In the genomic region with DNA sequence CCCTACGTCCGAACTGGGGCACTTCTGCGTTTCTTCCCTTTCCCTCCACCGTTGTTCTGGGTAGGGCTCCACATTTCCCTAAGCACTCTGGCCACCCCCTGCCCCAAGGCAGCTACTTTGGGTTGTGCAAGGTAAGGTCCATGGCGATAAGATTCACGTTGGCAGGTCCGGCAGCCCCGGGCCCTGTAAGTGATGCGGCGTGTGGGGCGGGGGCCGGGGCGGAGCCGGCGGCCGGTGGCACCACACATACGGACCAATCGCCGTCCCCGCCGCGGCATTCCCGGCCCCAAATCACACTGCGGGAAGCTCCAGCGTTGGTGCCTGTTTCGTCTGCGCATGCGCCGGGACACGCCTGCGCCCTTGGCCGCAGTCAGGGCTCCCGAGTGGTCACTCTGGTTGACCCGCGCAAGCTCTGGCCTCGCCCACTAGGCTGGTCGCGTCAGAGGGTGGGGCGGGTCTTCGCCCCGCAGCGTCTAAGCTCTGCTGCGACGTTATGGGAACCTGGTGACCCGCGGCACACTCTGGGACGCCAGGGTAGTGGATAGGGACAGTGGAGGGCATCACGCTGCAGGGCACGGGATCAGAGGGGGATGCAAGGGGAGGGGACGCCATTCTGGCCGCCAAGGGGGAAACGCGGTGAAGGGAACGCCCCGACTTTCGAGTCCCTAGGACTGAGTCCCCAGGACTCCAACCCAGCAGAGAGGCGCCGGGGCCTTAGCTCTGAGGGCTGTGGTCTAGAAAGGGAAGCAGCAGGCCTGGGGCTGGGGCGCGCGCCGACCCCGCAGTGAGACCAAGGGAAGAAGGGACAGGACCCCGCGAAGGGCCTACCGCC, we compare ENCODE assay signal across 1 cellular context.
TF ChIP-seq lines count a peak whose summit lies in the region.

No MANE protein-coding gene starts in this region.

TF ChIP-seq in WTC11, 78 proteins besides CTCF, POLR2A, EP300 and RAD21 (continued from another document and continues in another):
- TF ChIP-seq TP53 (CRISPR knock-in tag; IDR thresholded peaks at IDR 0.05) (0 out of 2 replicates have a peak, but pooled peaks have one; percentile 60), ERG (CRISPR knock-in tag; IDR thresholded peaks at IDR 0.05) (no peak), ZNF138 (CRISPR knock-in tag; conservative IDR thresholded peaks at IDR 0.05) (no peak), FOXP1 (CRISPR knock-in tag; IDR thresholded peaks at IDR 0.05; ENCODE audit: borderline replicate concordance) (peak; percentile 68; the same call in 1 of the 2 replicates), FOXP4 (CRISPR knock-in tag; IDR thresholded peaks at IDR 0.05) (peak; percentile 81; the same call in 1 of the 2 replicates), ZNF317 (CRISPR knock-in tag; IDR thresholded peaks at IDR 0.05; ENCODE audit: borderline replicate concordance, low read depth) (0 out of 2 replicates have a peak, but pooled peaks have one; percentile 7), GABPB1 (CRISPR knock-in tag; IDR thresholded peaks at IDR 0.05) (peak; percentile 22; the same call in 1 of the 2 replicates), MAX (CRISPR knock-in tag; IDR thresholded peaks at IDR 0.05) (peak; percentile 78), CREM (CRISPR knock-in tag; IDR thresholded peaks at IDR 0.05) (peak; percentile 70; the same call in 1 of the 2 replicates), KAT7 (CRISPR knock-in tag; IDR thresholded peaks at IDR 0.05; ENCODE audit: borderline replicate concordance) (peak; percentile 68; the same call in 1 of the 2 replicates), ZBTB21 (CRISPR knock-in tag; IDR thresholded peaks at IDR 0.05; ENCODE audit: borderline replicate concordance) (peak; percentile 71; the same call in 1 of the 2 replicates), ZBTB43 (CRISPR knock-in tag; IDR thresholded peaks at IDR 0.05) (peak; percentile 21; the same call in 1 of the 2 replicates), JUN (CRISPR knock-in tag; IDR thresholded peaks at IDR 0.05) (0 out of 2 replicates have a peak, but pooled peaks have one; percentile 36), NFYB (CRISPR knock-in tag; conservative IDR thresholded peaks at IDR 0.05; ENCODE audit: low read depth) (peak; percentile 31; the same call in 1 of the 2 replicates), IRF1 (CRISPR knock-in tag; IDR thresholded peaks at IDR 0.05) (peak; percentile 80), E2F1 (CRISPR knock-in tag; IDR thresholded peaks at IDR 0.05) (no peak), RELA (CRISPR knock-in tag; IDR thresholded peaks at IDR 0.05; ENCODE audit: borderline replicate concordance) (0 out of 2 replicates have a peak, but pooled peaks have one; percentile 42), TEAD1 (CRISPR knock-in tag; IDR thresholded peaks at IDR 0.05) (peak; percentile 67; the same call in 1 of the 2 replicates), ARID4B (CRISPR knock-in tag; IDR thresholded peaks at IDR 0.05; ENCODE audit: borderline replicate concordance) (0 out of 2 replicates have a peak, but pooled peaks have one; percentile 50), ETV6 (CRISPR knock-in tag; IDR thresholded peaks at IDR 0.05) (peak; percentile 86), JAZF1 (CRISPR knock-in tag; IDR thresholded peaks at IDR 0.05) (no peak), HMGXB4 (CRISPR knock-in tag; IDR thresholded peaks at IDR 0.05) (0 out of 2 replicates have a peak, but pooled peaks have one; percentile 52), ZNF263 (CRISPR knock-in tag; IDR thresholded peaks at IDR 0.05; ENCODE audit: low read depth) (no peak), E2F5 (CRISPR knock-in tag; IDR thresholded peaks at IDR 0.05) (peak; percentile 86; the same call in 1 of the 2 replicates), MYBL2 (CRISPR knock-in tag; IDR thresholded peaks at IDR 0.05) (peak; percentile 79; the same call in 1 of the 2 replicates)
- TF ChIP-seq, protein P1, sequence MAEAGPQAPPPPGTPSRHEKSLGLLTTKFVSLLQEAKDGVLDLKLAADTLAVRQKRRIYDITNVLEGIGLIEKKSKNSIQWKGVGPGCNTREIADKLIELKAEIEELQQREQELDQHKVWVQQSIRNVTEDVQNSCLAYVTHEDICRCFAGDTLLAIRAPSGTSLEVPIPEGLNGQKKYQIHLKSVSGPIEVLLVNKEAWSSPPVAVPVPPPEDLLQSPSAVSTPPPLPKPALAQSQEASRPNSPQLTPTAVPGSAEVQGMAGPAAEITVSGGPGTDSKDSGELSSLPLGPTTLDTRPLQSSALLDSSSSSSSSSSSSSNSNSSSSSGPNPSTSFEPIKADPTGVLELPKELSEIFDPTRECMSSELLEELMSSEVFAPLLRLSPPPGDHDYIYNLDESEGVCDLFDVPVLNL (CRISPR knock-in tag; IDR thresholded peaks at IDR 0.05; ENCODE audit: borderline replicate concordance, low read depth), result no peak
- TF ChIP-seq, protein P2, sequence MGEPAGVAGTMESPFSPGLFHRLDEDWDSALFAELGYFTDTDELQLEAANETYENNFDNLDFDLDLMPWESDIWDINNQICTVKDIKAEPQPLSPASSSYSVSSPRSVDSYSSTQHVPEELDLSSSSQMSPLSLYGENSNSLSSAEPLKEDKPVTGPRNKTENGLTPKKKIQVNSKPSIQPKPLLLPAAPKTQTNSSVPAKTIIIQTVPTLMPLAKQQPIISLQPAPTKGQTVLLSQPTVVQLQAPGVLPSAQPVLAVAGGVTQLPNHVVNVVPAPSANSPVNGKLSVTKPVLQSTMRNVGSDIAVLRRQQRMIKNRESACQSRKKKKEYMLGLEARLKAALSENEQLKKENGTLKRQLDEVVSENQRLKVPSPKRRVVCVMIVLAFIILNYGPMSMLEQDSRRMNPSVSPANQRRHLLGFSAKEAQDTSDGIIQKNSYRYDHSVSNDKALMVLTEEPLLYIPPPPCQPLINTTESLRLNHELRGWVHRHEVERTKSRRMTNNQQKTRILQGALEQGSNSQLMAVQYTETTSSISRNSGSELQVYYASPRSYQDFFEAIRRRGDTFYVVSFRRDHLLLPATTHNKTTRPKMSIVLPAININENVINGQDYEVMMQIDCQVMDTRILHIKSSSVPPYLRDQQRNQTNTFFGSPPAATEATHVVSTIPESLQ (CRISPR knock-in tag; IDR thresholded peaks at IDR 0.05), result no peak
- TF ChIP-seq, protein P3, sequence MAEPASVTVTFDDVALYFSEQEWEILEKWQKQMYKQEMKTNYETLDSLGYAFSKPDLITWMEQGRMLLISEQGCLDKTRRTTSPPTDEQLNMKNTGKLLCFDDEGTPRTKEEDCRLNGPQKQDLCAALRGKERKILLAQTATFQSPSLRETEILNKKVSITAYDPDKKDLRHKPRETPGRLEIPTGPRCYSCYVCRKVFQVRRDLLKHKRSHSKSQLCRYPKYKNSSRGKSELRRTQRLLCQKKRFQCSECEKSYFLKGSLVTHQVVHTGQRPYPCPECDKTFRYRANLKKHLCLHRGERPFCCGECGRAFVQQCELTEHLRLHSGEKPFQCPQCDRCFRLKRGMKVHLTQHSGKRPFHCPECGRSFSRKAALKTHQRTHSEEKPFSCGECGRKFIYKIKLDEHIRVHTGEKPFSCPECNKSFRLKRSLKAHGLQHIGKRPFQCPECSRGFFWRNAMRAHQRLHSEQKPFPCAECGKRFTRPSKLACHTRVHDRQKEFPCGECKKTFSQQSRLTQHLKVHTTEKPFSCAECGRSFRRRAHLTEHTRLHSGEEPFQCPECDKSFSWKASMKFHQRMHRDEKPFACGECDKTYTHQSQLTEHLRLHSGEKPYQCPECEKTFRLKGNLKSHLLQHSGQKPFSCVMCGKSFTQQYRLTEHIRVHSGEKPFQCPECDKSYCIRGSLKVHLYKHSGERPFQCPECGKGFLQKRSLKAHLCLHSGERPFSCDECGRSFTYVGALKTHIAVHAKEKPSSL (CRISPR knock-in tag; conservative IDR thresholded peaks at IDR 0.05), result no peak
